In the genomic region with DNA sequence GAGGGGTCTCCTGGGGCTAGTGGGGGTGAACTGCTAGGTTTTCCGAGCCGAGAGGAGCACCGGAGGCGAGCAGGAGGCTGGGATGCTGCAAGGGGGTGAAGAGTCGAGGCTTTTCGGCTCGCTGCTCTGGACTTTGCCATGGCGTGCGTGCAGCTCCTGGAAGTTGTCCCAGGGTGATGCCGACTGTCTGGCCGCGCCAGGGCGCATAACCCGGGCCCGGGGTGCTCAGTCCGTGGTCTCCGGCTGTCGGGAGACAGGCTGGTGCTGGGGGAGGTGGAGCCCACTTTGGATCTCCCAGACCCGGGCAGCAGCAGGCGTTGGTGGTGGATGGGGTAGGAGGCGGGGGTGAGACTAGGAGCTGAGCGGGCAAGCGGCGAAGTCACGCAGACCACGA, we compare ENCODE assay signal across 1 cellular context.
A peak's percentile ranks its signal among the peaks of the same experiment; 100 is the strongest.
TF ChIP-seq lines count a peak whose summit lies in the region.

No MANE protein-coding gene starts in this region.

TF ChIP-seq in H1, 55 proteins besides CTCF, POLR2A, EP300 and RAD21:
- TF ChIP-seq TCF12 (IDR thresholded peaks at IDR 0.05; ENCODE audit: low read depth, low read length), result no peak
- peak; percentile 33 for TF ChIP-seq KDM4A (IDR thresholded peaks at IDR 0.05; ENCODE audit: low read depth, low read length, severe bottlenecking)
- no peak for TF ChIP-seq SIRT6 (IDR thresholded peaks at IDR 0.05; ENCODE audit: low read length)
- peak; percentile 34; the same call in 1 of the 2 replicates for TF ChIP-seq CREB1 (IDR thresholded peaks at IDR 0.05)
- TF ChIP-seq RBBP5 (IDR thresholded peaks at IDR 0.05; ENCODE audit: borderline replicate concordance, low read depth, low read length), result 0 out of 2 replicates have a peak, but pooled peaks have one; percentile 31
